In the genomic region with DNA sequence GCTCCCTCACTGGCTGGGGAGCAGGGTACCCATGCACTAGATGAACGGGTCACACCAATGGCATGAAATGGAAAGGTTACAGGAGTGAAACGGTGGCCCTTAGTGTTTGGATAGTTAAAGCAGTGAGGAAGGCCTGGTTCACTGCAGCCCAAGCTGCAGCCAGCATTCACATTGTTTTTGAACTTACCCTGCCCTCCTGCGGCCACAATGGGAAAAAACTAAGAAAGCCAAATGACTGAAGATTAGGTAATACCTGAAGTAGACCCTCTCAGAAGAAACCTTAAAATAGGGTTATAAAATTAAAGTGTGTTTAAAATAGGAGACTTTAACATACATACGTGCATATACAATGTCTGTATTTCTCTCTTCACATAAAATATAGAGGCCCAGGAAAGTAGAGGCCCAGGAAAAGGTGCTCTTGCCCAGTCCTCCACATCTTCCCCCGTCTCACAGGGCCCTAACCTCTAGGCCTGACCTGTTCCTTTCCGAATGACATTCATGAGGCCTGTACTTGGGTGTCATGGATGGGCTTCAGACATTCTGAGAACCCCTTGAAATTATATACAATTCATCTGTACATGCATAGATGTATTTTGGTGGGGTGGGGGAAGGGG, we compare ENCODE assay signal across 1 cellular context.
TF ChIP-seq lines count a peak whose summit lies in the region.

No MANE protein-coding gene starts in this region.

TF ChIP-seq in HepG2, 621 proteins besides CTCF, POLR2A, EP300 and RAD21 (continued from another document and continues in another):
- TF ChIP-seq, protein P1, sequence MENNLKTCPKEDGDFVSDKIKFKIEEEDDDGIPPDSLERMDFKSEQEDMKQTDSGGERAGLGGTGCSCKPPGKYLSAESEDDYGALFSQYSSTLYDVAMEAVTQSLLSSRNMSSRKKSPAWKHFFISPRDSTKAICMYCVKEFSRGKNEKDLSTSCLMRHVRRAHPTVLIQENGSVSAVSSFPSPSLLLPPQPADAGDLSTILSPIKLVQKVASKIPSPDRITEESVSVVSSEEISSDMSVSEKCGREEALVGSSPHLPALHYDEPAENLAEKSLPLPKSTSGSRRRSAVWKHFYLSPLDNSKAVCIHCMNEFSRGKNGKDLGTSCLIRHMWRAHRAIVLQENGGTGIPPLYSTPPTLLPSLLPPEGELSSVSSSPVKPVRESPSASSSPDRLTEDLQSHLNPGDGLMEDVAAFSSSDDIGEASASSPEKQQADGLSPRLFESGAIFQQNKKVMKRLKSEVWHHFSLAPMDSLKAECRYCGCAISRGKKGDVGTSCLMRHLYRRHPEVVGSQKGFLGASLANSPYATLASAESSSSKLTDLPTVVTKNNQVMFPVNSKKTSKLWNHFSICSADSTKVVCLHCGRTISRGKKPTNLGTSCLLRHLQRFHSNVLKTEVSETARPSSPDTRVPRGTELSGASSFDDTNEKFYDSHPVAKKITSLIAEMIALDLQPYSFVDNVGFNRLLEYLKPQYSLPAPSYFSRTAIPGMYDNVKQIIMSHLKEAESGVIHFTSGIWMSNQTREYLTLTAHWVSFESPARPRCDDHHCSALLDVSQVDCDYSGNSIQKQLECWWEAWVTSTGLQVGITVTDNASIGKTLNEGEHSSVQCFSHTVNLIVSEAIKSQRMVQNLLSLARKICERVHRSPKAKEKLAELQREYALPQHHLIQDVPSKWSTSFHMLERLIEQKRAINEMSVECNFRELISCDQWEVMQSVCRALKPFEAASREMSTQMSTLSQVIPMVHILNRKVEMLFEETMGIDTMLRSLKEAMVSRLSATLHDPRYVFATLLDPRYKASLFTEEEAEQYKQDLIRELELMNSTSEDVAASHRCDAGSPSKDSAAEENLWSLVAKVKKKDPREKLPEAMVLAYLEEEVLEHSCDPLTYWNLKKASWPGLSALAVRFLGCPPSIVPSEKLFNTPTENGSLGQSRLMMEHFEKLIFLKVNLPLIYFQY (CRISPR knock-in tag; IDR thresholded peaks at IDR 0.05; ENCODE audit: borderline replicate concordance): peak; percentile 58; the same call in 1 of the 2 replicates
- no peak for TF ChIP-seq MEIS2 (CRISPR knock-in tag; IDR thresholded peaks at IDR 0.05)
- TF ChIP-seq, protein P2, sequence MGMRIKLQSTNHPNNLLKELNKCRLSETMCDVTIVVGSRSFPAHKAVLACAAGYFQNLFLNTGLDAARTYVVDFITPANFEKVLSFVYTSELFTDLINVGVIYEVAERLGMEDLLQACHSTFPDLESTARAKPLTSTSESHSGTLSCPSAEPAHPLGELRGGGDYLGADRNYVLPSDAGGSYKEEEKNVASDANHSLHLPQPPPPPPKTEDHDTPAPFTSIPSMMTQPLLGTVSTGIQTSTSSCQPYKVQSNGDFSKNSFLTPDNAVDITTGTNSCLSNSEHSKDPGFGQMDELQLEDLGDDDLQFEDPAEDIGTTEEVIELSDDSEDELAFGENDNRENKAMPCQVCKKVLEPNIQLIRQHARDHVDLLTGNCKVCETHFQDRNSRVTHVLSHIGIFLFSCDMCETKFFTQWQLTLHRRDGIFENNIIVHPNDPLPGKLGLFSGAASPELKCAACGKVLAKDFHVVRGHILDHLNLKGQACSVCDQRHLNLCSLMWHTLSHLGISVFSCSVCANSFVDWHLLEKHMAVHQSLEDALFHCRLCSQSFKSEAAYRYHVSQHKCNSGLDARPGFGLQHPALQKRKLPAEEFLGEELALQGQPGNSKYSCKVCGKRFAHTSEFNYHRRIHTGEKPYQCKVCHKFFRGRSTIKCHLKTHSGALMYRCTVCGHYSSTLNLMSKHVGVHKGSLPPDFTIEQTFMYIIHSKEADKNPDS (CRISPR knock-in tag; IDR thresholded peaks at IDR 0.05): no peak
- TF ChIP-seq ARHGAP35 (CRISPR knock-in tag; IDR thresholded peaks at IDR 0.05; ENCODE audit: borderline replicate concordance): no peak
- TF ChIP-seq ARID5B (CRISPR knock-in tag; IDR thresholded peaks at IDR 0.05): no peak
- TF ChIP-seq KDM4B (CRISPR knock-in tag; IDR thresholded peaks at IDR 0.05): no peak
- TF ChIP-seq FLYWCH1 (CRISPR knock-in tag; IDR thresholded peaks at IDR 0.05): no peak
- no peak for TF ChIP-seq CREM (IDR thresholded peaks at IDR 0.05)
- no peak for TF ChIP-seq CREM (CRISPR knock-in tag; IDR thresholded peaks at IDR 0.05)
- TF ChIP-seq RNF2 (conservative IDR thresholded peaks at IDR 0.05; ENCODE audit: low read depth): no peak
- TF ChIP-seq REL (CRISPR knock-in tag; conservative IDR thresholded peaks at IDR 0.05): no peak
- TF ChIP-seq ZFY (CRISPR knock-in tag; IDR thresholded peaks at IDR 0.05): peak; percentile 67; the same call in 1 of the 2 replicates
- TF ChIP-seq ZFP82 (CRISPR knock-in tag; IDR thresholded peaks at IDR 0.05; ENCODE audit: borderline replicate concordance): no peak
- no peak for TF ChIP-seq ZBTB14 (CRISPR knock-in tag; IDR thresholded peaks at IDR 0.05)
- TF ChIP-seq ZNF512 (CRISPR knock-in tag; IDR thresholded peaks at IDR 0.05): no peak
- TF ChIP-seq ZNF17 (CRISPR knock-in tag; IDR thresholded peaks at IDR 0.05): no peak
- no peak for TF ChIP-seq KLF9 (CRISPR knock-in tag; IDR thresholded peaks at IDR 0.05; ENCODE audit: low read depth)
- TF ChIP-seq ZNF556 (CRISPR knock-in tag; IDR thresholded peaks at IDR 0.05; ENCODE audit: borderline replicate concordance): 0 out of 2 replicates have a peak, but pooled peaks have one; percentile 44
- no peak for TF ChIP-seq ZNF792 (CRISPR knock-in tag; IDR thresholded peaks at IDR 0.05)
- no peak for TF ChIP-seq DNMT3B (CRISPR knock-in tag; conservative IDR thresholded peaks at IDR 0.05)
- TF ChIP-seq ZNF747 (CRISPR knock-in tag; IDR thresholded peaks at IDR 0.05; ENCODE audit: borderline replicate concordance): no peak
- peak; percentile 47 for TF ChIP-seq XRCC5 (optimal IDR thresholded peaks at IDR 0.05; ENCODE audit: low read length)
- TF ChIP-seq ZNF232 (CRISPR knock-in tag; IDR thresholded peaks at IDR 0.05; ENCODE audit: borderline replicate concordance): no peak
- TF ChIP-seq ZKSCAN8 (CRISPR knock-in tag; IDR thresholded peaks at IDR 0.05; ENCODE audit: borderline replicate concordance): peak; percentile 52; the same call in 1 of the 2 replicates
- 0 out of 2 replicates have a peak, but pooled peaks have one; percentile 56 for TF ChIP-seq THRA (CRISPR knock-in tag; IDR thresholded peaks at IDR 0.05; ENCODE audit: borderline replicate concordance)
- TF ChIP-seq ZBTB3 (CRISPR knock-in tag; IDR thresholded peaks at IDR 0.05; ENCODE audit: borderline replicate concordance, low read depth): no peak
- no peak for TF ChIP-seq MBD4 (IDR thresholded peaks at IDR 0.05; ENCODE audit: borderline replicate concordance, low read length)
- TF ChIP-seq, protein P3, sequence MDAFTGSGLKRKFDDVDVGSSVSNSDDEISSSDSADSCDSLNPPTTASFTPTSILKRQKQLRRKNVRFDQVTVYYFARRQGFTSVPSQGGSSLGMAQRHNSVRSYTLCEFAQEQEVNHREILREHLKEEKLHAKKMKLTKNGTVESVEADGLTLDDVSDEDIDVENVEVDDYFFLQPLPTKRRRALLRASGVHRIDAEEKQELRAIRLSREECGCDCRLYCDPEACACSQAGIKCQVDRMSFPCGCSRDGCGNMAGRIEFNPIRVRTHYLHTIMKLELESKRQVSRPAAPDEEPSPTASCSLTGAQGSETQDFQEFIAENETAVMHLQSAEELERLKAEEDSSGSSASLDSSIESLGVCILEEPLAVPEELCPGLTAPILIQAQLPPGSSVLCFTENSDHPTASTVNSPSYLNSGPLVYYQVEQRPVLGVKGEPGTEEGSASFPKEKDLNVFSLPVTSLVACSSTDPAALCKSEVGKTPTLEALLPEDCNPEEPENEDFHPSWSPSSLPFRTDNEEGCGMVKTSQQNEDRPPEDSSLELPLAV (CRISPR knock-in tag; conservative IDR thresholded peaks at IDR 0.05; ENCODE audit: low read depth): no peak
- TF ChIP-seq, protein P4, sequence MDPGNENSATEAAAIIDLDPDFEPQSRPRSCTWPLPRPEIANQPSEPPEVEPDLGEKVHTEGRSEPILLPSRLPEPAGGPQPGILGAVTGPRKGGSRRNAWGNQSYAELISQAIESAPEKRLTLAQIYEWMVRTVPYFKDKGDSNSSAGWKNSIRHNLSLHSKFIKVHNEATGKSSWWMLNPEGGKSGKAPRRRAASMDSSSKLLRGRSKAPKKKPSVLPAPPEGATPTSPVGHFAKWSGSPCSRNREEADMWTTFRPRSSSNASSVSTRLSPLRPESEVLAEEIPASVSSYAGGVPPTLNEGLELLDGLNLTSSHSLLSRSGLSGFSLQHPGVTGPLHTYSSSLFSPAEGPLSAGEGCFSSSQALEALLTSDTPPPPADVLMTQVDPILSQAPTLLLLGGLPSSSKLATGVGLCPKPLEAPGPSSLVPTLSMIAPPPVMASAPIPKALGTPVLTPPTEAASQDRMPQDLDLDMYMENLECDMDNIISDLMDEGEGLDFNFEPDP (CRISPR knock-in tag; conservative IDR thresholded peaks at IDR 0.05): no peak
- TF ChIP-seq ZNF781 (CRISPR knock-in tag; IDR thresholded peaks at IDR 0.05; ENCODE audit: borderline replicate concordance, not compliant biosample characterization): no peak
- TF ChIP-seq FOSL2 (CRISPR knock-in tag; IDR thresholded peaks at IDR 0.05): no peak
- TF ChIP-seq PHF8 (CRISPR knock-in tag; IDR thresholded peaks at IDR 0.05): 0 out of 2 replicates have a peak, but pooled peaks have one; percentile 14
- peak; percentile 63 for TF ChIP-seq THAP11 (CRISPR knock-in tag; IDR thresholded peaks at IDR 0.05)
- TF ChIP-seq ASH2L (IDR thresholded peaks at IDR 0.05; ENCODE audit: insufficient read length, low read depth, low read length): no peak
- TF ChIP-seq ZNF496 (CRISPR knock-in tag; IDR thresholded peaks at IDR 0.05; ENCODE audit: insufficient replicate concordance): no peak
- no peak for TF ChIP-seq ZBTB21 (CRISPR knock-in tag; IDR thresholded peaks at IDR 0.05)
- no peak for TF ChIP-seq GATA4 (IDR thresholded peaks at IDR 0.05; ENCODE audit: borderline replicate concordance, low read depth)
- no peak for TF ChIP-seq ZSCAN21 (CRISPR knock-in tag; IDR thresholded peaks at IDR 0.05; ENCODE audit: borderline replicate concordance)
- peak; percentile 43 to 60; a peak in 3 of 4 replicates for TF ChIP-seq HMGXB4 (CRISPR knock-in tag; IDR thresholded peaks at IDR 0.05; ENCODE audit: borderline replicate concordance in 1 of 2, low read depth in 1 of 2)
- no peak for TF ChIP-seq TRIM24 (CRISPR knock-in tag; IDR thresholded peaks at IDR 0.05)
